8 cellular contexts compared by ENCODE assay signal in the genomic region with DNA sequence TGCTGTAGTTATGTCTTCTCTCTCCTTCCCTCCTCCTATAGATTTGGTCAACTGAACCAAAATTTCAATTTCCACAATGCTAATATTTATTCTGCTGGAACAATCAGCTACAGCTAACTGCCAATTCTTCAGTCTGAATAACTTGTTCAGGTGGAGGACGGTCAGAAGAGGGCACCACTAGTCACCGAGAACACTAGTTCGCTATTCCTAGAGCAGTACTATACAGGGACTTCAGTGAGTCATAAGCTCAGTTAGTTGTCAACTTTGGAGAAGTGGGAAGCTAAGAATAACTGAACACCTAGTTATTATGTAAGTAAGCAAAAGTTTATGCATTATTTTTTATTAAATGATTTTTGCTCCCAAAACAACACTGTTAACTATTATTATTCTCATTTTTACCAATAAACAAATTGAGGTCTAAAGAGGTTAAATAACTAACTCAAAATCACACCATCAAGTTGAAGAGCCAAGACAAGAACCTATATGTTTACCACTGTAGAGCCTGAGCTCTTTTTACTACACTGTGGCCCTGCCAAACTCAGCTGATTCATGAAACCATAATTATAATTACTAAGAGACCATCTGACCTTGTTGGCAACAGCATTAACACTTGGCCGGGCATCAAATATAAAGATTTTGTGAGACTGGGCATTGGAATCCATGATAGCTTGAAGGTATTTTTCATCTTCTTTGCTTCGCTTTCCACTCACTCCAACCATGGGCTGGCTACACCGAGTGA. TPM values are rescaled to one million over a fixed set of nuclear protein-coding genes. Genes with fewer than 3 reads are reported as not detected.
DNase-seq lines count a peak whose midpoint lies in the region; ATAC-seq and TF ChIP-seq lines count a peak whose summit lies in the region.

No MANE protein-coding gene starts in this region.

- H3K9me3 Mint-ChIP-seq in activated CD4-positive, alpha-beta T cell treated with anti-CD3 and anti-CD28 coated beads, Interleukin-2, amount 10 ng/mL, durations not matched to agents 24 days and 14 days, result no peaks in the 10 kb centered on the region
- H3K9me3 Mint-ChIP-seq in stimulated activated effector memory CD8-positive, alpha-beta T cell treated with anti-CD3 and anti-CD28 coated beads, Interleukin-12 subunit alpha, Interleukin-12 subunit beta, amount 100 ng/mL, for 72 hours, result no peaks in the 10 kb centered on the region

- H3K4me3 ChIP-seq in fibroblast of villous mesenchyme (ENCODE audit: low read depth, low read length), result no peak overlapping the region
- H3K4me3 ChIP-seq in osteoblast (ENCODE audit: insufficient read depth, low read length), result no peak overlapping the region

- no peak overlapping the region for H3K4me3 Mint-ChIP-seq in activated CD4-positive, alpha-beta T cell treated with anti-CD3 and anti-CD28 coated beads, Interleukin-2, amount 10 ng/mL, durations not matched to agents 24 days and 14 days
- no peak overlapping the region for H3K4me3 Mint-ChIP-seq in stimulated activated effector memory CD8-positive, alpha-beta T cell treated with anti-CD3 and anti-CD28 coated beads, Interleukin-12 subunit alpha, Interleukin-12 subunit beta, amount 100 ng/mL, for 72 hours

- H2AFZ ChIP-seq in osteoblast (ENCODE audit: low read length), result no peak overlapping the region

- no peak overlapping the region for H3K27ac Mint-ChIP-seq in activated CD4-positive, alpha-beta T cell treated with anti-CD3 and anti-CD28 coated beads, Interleukin-2, amount 10 ng/mL, durations not matched to agents 24 days and 14 days
- no peak overlapping the region for H3K27ac Mint-ChIP-seq in stimulated activated effector memory CD8-positive, alpha-beta T cell treated with anti-CD3 and anti-CD28 coated beads, Interleukin-12 subunit alpha, Interleukin-12 subunit beta, amount 100 ng/mL, for 72 hours

- ATAC-seq in GM21526 (IDR thresholded peaks at IDR 0.05; ENCODE audit: low FRiP score, unreplicated experiment), result peak; percentile 73
- ATAC-seq in stimulated activated effector memory CD8-positive, alpha-beta T cell treated with anti-CD3 and anti-CD28 coated beads, Interleukin-12 subunit alpha, Interleukin-12 subunit beta, amount 100 ng/mL, for 72 hours, result no peak

- H3K4me2 ChIP-seq in osteoblast (ENCODE audit: insufficient read depth, low read length), result peak overlapping the region; percentile 42

- H3K4me1 ChIP-seq in osteoblast (ENCODE audit: insufficient read depth, low read length), result peaks cover 27% of the 10 kb centered on the region

- TF ChIP-seq CTCF in fibroblast of villous mesenchyme (IDR thresholded peaks at IDR 0.05; ENCODE audit: insufficient read depth, low read depth, low read length) (peak; percentile 56), osteoblast (IDR thresholded peaks at IDR 0.05; ENCODE audit: extremely low read depth, low read depth, low read length) (peak; percentile 70)

- DNase-seq in EH (ENCODE audit: low read depth), result peak; percentile 80
- DNase-seq in NCI-H2081 (lab: John Stamatoyannopoulos, UW), result peak; percentile 1 to 49
- DNase-seq in activated CD4-positive, alpha-beta T cell treated with anti-CD3 and anti-CD28 coated beads, Interleukin-2, amount 10 ng/mL, durations not matched to agents 24 days and 14 days, result peak; percentile 70
- DNase-seq in fibroblast of villous mesenchyme (ENCODE audit: low read depth), result peak; percentile 79
- DNase-seq in osteoblast (ENCODE audit: insufficient read length, low spot score, missing footprints), result peak; percentile 38
- DNase-seq in cortex of kidney (lab: John Stamatoyannopoulos, UW), result no peak
- no peak for DNase-seq in stimulated activated effector memory CD8-positive, alpha-beta T cell treated with anti-CD3 and anti-CD28 coated beads, Interleukin-12 subunit alpha, Interleukin-12 subunit beta, amount 100 ng/mL, for 72 hours (ENCODE audit: low spot score in 2 of 2)

- intact Hi-C loops in activated CD4-positive, alpha-beta T cell treated with anti-CD3 and anti-CD28 coated beads, Interleukin-2, amount 10 ng/mL, durations not matched to agents 24 days and 14 days (cut with micrococcal nuclease), result loop anchor here (1.0 to 10.0 kb wide), 3 partner anchors 146 to 577 kb away; no protein-coding TSS in a partner anchor

- no peaks in the 10 kb centered on the region for H4K20me1 ChIP-seq in osteoblast (ENCODE audit: insufficient read depth, low read length)

- H3K27me3 ChIP-seq in osteoblast (ENCODE audit: insufficient read depth, low read length), result no peaks in the 10 kb centered on the region

- H3K27ac ChIP-seq in osteoblast (ENCODE audit: low read depth, low read length), result peak overlapping the region; percentile 29

- H3K36me3 Mint-ChIP-seq in activated CD4-positive, alpha-beta T cell treated with anti-CD3 and anti-CD28 coated beads, Interleukin-2, amount 10 ng/mL, durations not matched to agents 24 days and 14 days (ENCODE audit: low read depth), result peaks cover 16% of the 10 kb centered on the region
- peaks cover 60% of the 10 kb centered on the region for H3K36me3 Mint-ChIP-seq in stimulated activated effector memory CD8-positive, alpha-beta T cell treated with anti-CD3 and anti-CD28 coated beads, Interleukin-12 subunit alpha, Interleukin-12 subunit beta, amount 100 ng/mL, for 72 hours

- H3K79me2 ChIP-seq in osteoblast (ENCODE audit: insufficient read depth, low read length), result no peaks in the 10 kb centered on the region

- H3K36me3 ChIP-seq in osteoblast (ENCODE audit: insufficient read depth, low read length), result peaks cover 32% of the 10 kb centered on the region

- no peaks in the 10 kb centered on the region for H3K9me3 ChIP-seq in osteoblast (ENCODE audit: low read depth, low read length)

- no peaks in the 10 kb centered on the region for H3K4me1 Mint-ChIP-seq in activated CD4-positive, alpha-beta T cell treated with anti-CD3 and anti-CD28 coated beads, Interleukin-2, amount 10 ng/mL, durations not matched to agents 24 days and 14 days
- no peaks in the 10 kb centered on the region for H3K4me1 Mint-ChIP-seq in stimulated activated effector memory CD8-positive, alpha-beta T cell treated with anti-CD3 and anti-CD28 coated beads, Interleukin-12 subunit alpha, Interleukin-12 subunit beta, amount 100 ng/mL, for 72 hours

- H3K27me3 Mint-ChIP-seq in activated CD4-positive, alpha-beta T cell treated with anti-CD3 and anti-CD28 coated beads, Interleukin-2, amount 10 ng/mL, durations not matched to agents 24 days and 14 days, result no peaks in the 10 kb centered on the region

RNA-seq across cellular contexts. Expression of a gene that starts 59.0 kb away (rescaled TPM):
- 75.7 and 87.6 TPM in 2 replicates for total RNA-seq in activated CD4-positive, alpha-beta T cell treated with anti-CD3 and anti-CD28 coated beads, Interleukin-2, amount 10 ng/mL, durations not matched to agents 24 days and 14 days
- total RNA-seq in fibroblast of villous mesenchyme (30.9 and 48.4 TPM in 2 replicates), osteoblast (42.7 and 51.9 TPM in 2 replicates)

RNA-seq across cellular contexts. Expression of a gene that starts 59.7 kb away (rescaled TPM):
- total RNA-seq in activated CD4-positive, alpha-beta T cell treated with anti-CD3 and anti-CD28 coated beads, Interleukin-2, amount 10 ng/mL, durations not matched to agents 24 days and 14 days, result 39.1 and 43.0 TPM in 2 replicates
- total RNA-seq in fibroblast of villous mesenchyme (15.1 and 22.2 TPM in 2 replicates), osteoblast (26.8 and 37.1 TPM in 2 replicates)

Comparison
In these comparisons a context has a peak if more than half of its experiments do, and no peak if none do; other contexts are left out.
1. DNase-seq: peak in EH (single experiment), NCI-H2081 (2 of 2), activated CD4-positive, alpha-beta T cell treated with anti-CD3 and anti-CD28 coated beads, Interleukin-2, amount 10 ng/mL, durations not matched to agents 24 days and 14 days (single experiment), fibroblast of villous mesenchyme (single experiment) and osteoblast (single experiment); none in cortex of kidney (single experiment) and stimulated activated effector memory CD8-positive, alpha-beta T cell treated with anti-CD3 and anti-CD28 coated beads, Interleukin-12 subunit alpha, Interleukin-12 subunit beta, amount 100 ng/mL, for 72 hours (0 of 2).